Comparison of ENCODE assay signal across 19 cellular contexts in genomic region chr1:69073176-69073575, GRCh38.
DNase-seq lines count a peak whose midpoint lies in the region; ATAC-seq and TF ChIP-seq lines count a peak whose summit lies in the region.
"Had no signal": no experiment of that assay in that cellular context is flagged by ENCODE, and none has a peak within 500 bp of the region (broad histone marks: within the 10 kb centered on the region; RNA-seq: fewer than 3 reads in every experiment).

No MANE protein-coding gene starts in this region.

- H3F3A ChIP-seq in DOHH2 (ENCODE audit: control insufficient read depth, insufficient read depth) (no peaks in the 10 kb centered on the region), GM23338 (replicated peaks; ENCODE audit: low read depth) (no peaks in the 10 kb centered on the region)

- no peaks in the 10 kb centered on the region for H3K9me2 ChIP-seq in DOHH2 (replicated peaks; ENCODE audit: control insufficient read depth, low read length)
- H3K9me2 ChIP-seq in GM23338 (ENCODE audit: insufficient read depth): 0 out of 2 replicates have a peak, but pooled peaks cover 20% of the 10 kb centered on the region

- no CpG with 5 or more reads among the region's 2 CpGs for WGBS in gastroesophageal sphincter (ENCODE audit: low coverage in 1 of 2), 2 donors
- WGBS in right lobe of liver (ENCODE audit: insufficient coverage, low coverage, low lambda C conversion rate, missing lambda C conversion rate): no CpG with 5 or more reads among the region's 2 CpGs

- no peak overlapping the region for H3K27ac Mint-ChIP-seq in GM23338
- H3K27ac Mint-ChIP-seq: CD8-positive, alpha-beta memory T cell; HFFc6 had no signal

- H3K4me3 ChIP-seq in DOHH2 (ENCODE audit: low read length) (no peak overlapping the region), GM23338 (no peak overlapping the region), fibroblast of mammary gland (ENCODE audit: control insufficient read depth, low read depth, low read length) (no peak overlapping the region), gastroesophageal sphincter (no peak overlapping the region), right lobe of liver (no peak overlapping the region)
- H3K4me3 ChIP-seq: GM23248, K562, SJSA1 had no signal

- intact Hi-C loops in right lobe of liver (cut with DNase I): no loop called here

- H3K9me3 Mint-ChIP-seq in GM23338: peaks cover 14% of the 10 kb centered on the region; the same call in 2 of the 3 replicates

- peaks cover 23% of the 10 kb centered on the region for H3K36me3 Mint-ChIP-seq in GM23338 (ENCODE audit: low read depth)
- H3K36me3 Mint-ChIP-seq: CD8-positive, alpha-beta memory T cell had no signal

- no peaks in the 10 kb centered on the region for H3K36me3 ChIP-seq in DOHH2 (ENCODE audit: control insufficient read depth, low read length)
- H3K36me3 ChIP-seq in GM23338 (ENCODE audit: insufficient read depth): no peaks in the 10 kb centered on the region
- no peaks in the 10 kb centered on the region for H3K36me3 ChIP-seq in gastroesophageal sphincter
- H3K36me3 ChIP-seq in right lobe of liver: no peaks in the 10 kb centered on the region
- H3K36me3 ChIP-seq: SJSA1 had no signal

- no peak overlapping the region for H3K27ac ChIP-seq in DOHH2 (ENCODE audit: low read depth, low read length)
- H3K27ac ChIP-seq in GM23338 (ENCODE audit: low read depth): no peak overlapping the region
- H3K27ac ChIP-seq in gastroesophageal sphincter: no peak overlapping the region
- no peak overlapping the region for H3K27ac ChIP-seq in right lobe of liver
- H3K27ac ChIP-seq: GM23248, SJSA1 had no signal

- no peaks in the 10 kb centered on the region for H3K27me3 Mint-ChIP-seq in GM23338 (ENCODE audit: insufficient read depth, low read depth, poor library complexity)
- H3K27me3 Mint-ChIP-seq: CD8-positive, alpha-beta memory T cell had no signal

- H3K4me2 ChIP-seq in DOHH2 (ENCODE audit: low read length): no peak overlapping the region
- H3K4me2 ChIP-seq in GM23338: no peak overlapping the region

- no peak for ATAC-seq in GM23338
- ATAC-seq in gastroesophageal sphincter: no peak
- ATAC-seq in right lobe of liver: no peak
- ATAC-seq in activated CD4-positive, CD25-positive, alpha-beta regulatory T cell treated with anti-CD3 and anti-CD28 coated beads, Interleukin-2, amount 50 U/mL, for 24 hours: no peak
- ATAC-seq: K562 had no signal

- H4K20me1 ChIP-seq in DOHH2 (ENCODE audit: control insufficient read depth, insufficient read depth, low read depth, low read length) (no peaks in the 10 kb centered on the region), GM23338 (replicated peaks; ENCODE audit: insufficient read depth) (no peaks in the 10 kb centered on the region)

- H3K27me3 ChIP-seq in DOHH2 (ENCODE audit: control insufficient read depth, low read length) (no peaks in the 10 kb centered on the region), GM23338 (ENCODE audit: insufficient read depth) (no peaks in the 10 kb centered on the region), gastroesophageal sphincter (no peaks in the 10 kb centered on the region), right lobe of liver (no peaks in the 10 kb centered on the region)
- H3K27me3 ChIP-seq: SJSA1 had no signal

- DNase-seq in GM23338 (ENCODE audit: low spot score): peak; percentile 34
- peak; percentile 6 for DNase-seq in UCSD-AML1 (lab: John Stamatoyannopoulos, UW; ENCODE audit: unreplicated experiment)
- no peak for DNase-seq in fibroblast of mammary gland (ENCODE audit: low read depth)
- no peak for DNase-seq in middle frontal gyrus (ENCODE audit: extremely low spot score, low spot score)
- DNase-seq in right lobe of liver: no peak
- DNase-seq: CD8-positive, alpha-beta memory T cell; EL; GM23248; HFFc6; NCI-H1436; NCI-H2029; NCI-H2171; NCI-H446 treated with DMSO at 0.1 percent for 48 hours; NCI-H774 had no signal

- no peak overlapping the region for H2AFZ ChIP-seq in GM23338
- H2AFZ ChIP-seq: GM23248 had no signal

- no peak overlapping the region for H3K4me3 Mint-ChIP-seq in GM23338
- H3K4me3 Mint-ChIP-seq: CD8-positive, alpha-beta memory T cell; HFFc6 had no signal

- no peaks in the 10 kb centered on the region for H3K79me2 ChIP-seq in DOHH2 (ENCODE audit: control insufficient read depth, low read length)
- H3K79me2 ChIP-seq in GM23338 (replicated peaks; ENCODE audit: insufficient read depth): no peaks in the 10 kb centered on the region

- no peak for TF ChIP-seq POLR2A in gastroesophageal sphincter (IDR thresholded peaks at IDR 0.05)
- TF ChIP-seq POLR2A in right lobe of liver (IDR thresholded peaks at IDR 0.05): no peak

- H3K9me3 ChIP-seq in DOHH2 (ENCODE audit: control insufficient read depth, insufficient read depth, low read length): no peaks in the 10 kb centered on the region
- H3K9me3 ChIP-seq in gastroesophageal sphincter: peaks cover 0 to 8% (median 0%) of the 10 kb centered on the region in 3 donors
- H3K9me3 ChIP-seq in right lobe of liver: no peaks in the 10 kb centered on the region

- H3K4me1 ChIP-seq in DOHH2 (ENCODE audit: control insufficient read depth, low read length): no peaks in the 10 kb centered on the region
- H3K4me1 ChIP-seq in GM23338 (ENCODE audit: insufficient read depth): peaks cover 19% of the 10 kb centered on the region
- H3K4me1 ChIP-seq in gastroesophageal sphincter: no peaks in the 10 kb centered on the region
- H3K4me1 ChIP-seq in right lobe of liver: no peaks in the 10 kb centered on the region
- H3K4me1 ChIP-seq: SJSA1 had no signal

- TF ChIP-seq CTCF in DOHH2 (IDR thresholded peaks at IDR 0.05; ENCODE audit: low read depth, low read length, poor library complexity, severe bottlenecking) (peak; percentile 25), GM23338 (conservative IDR thresholded peaks at IDR 0.05; ENCODE audit: low read depth in 2 of 2) (peak; percentile 41 to 74), fibroblast of mammary gland (conservative IDR thresholded peaks at IDR 0.05; ENCODE audit: control insufficient read depth, insufficient read depth, low read depth, low read length) (peak; percentile 8), gastroesophageal sphincter (IDR thresholded peaks at IDR 0.05) (no peak), right lobe of liver (IDR thresholded peaks at IDR 0.05) (no peak)

- TF ChIP-seq EP300 in gastroesophageal sphincter (IDR thresholded peaks at IDR 0.05): no peak

- H3K4me1 Mint-ChIP-seq in GM23338: peaks cover 26% of the 10 kb centered on the region
- H3K4me1 Mint-ChIP-seq: CD8-positive, alpha-beta memory T cell had no signal

TF ChIP-seq in GM23338, 12 proteins besides CTCF, POLR2A, EP300 and RAD21 (continues in another document):
- TF ChIP-seq EZH2phosphoT487 (IDR thresholded peaks at IDR 0.05; ENCODE audit: unreplicated experiment): no peak
- TF ChIP-seq POLR2AphosphoS5 (IDR thresholded peaks at IDR 0.05; ENCODE audit: low read depth): no peak
- TF ChIP-seq, protein P1, sequence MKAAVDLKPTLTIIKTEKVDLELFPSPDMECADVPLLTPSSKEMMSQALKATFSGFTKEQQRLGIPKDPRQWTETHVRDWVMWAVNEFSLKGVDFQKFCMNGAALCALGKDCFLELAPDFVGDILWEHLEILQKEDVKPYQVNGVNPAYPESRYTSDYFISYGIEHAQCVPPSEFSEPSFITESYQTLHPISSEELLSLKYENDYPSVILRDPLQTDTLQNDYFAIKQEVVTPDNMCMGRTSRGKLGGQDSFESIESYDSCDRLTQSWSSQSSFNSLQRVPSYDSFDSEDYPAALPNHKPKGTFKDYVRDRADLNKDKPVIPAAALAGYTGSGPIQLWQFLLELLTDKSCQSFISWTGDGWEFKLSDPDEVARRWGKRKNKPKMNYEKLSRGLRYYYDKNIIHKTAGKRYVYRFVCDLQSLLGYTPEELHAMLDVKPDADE (IDR thresholded peaks at IDR 0.05): no peak

Comparison
In these comparisons a context has a peak if more than half of its experiments do, and no peak if none do; other contexts are left out.
1. CTCF ChIP-seq: peak in DOHH2 (single experiment), GM23338 (2 of 2) and fibroblast of mammary gland (single experiment); none in gastroesophageal sphincter (0 of 4) and right lobe of liver (0 of 4).
2. DNase-seq: peak in GM23338 (single experiment) and UCSD-AML1 (single experiment); none in fibroblast of mammary gland (single experiment), middle frontal gyrus (single experiment) and right lobe of liver (0 of 3).